Comparison of ENCODE assay signal across 10 cellular contexts in genomic region chr22:29308148-29308790, GRCh38. TPM values are rescaled to one million over a fixed set of nuclear protein-coding genes. Genes with fewer than 3 reads are reported as not detected.
DNase-seq lines count a peak whose midpoint lies in the region; ATAC-seq, FAIRE-seq and TF ChIP-seq lines count a peak whose summit lies in the region.
"Had no signal": no experiment of that assay in that cellular context is flagged by ENCODE, and none has a peak within 500 bp of the region (broad histone marks: within the 10 kb centered on the region; RNA-seq: fewer than 3 reads in every experiment).

No MANE protein-coding gene starts in this region.

- ATAC-seq in thoracic aorta (ENCODE audit: insufficient number of reproducible peaks, low FRiP score, low read depth), result no peak

- TF ChIP-seq CTCF in astrocyte of the spinal cord (IDR thresholded peaks at IDR 0.05; ENCODE audit: low read depth, low read length) (no peak), kidney (IDR thresholded peaks at IDR 0.05; ENCODE audit: borderline replicate concordance, extremely low read depth, insufficient read depth) (no peak), thoracic aorta (IDR thresholded peaks at IDR 0.05) (no peak)

- POLR2A ChIA-PET in activated CD4-positive, alpha-beta T cell treated with anti-CD3 and anti-CD28 coated beads, Interleukin-2, amount 10 ng/mL, durations not matched to agents 7 days and 5 days (lab: Charles Lee), result no interaction called here

- H3K27me3 Mint-ChIP-seq in activated CD4-positive, alpha-beta T cell treated with anti-CD3 and anti-CD28 coated beads, Interleukin-2, amount 10 ng/mL, durations not matched to agents 7 days and 5 days, result peaks cover 33% of the 10 kb centered on the region
- peaks cover 8 to 12% (median 9%) of the 10 kb centered on the region in 3 donors for H3K27me3 Mint-ChIP-seq in immature natural killer cell (ENCODE audit: low read depth in 3 of 3)

- H3K4me1 ChIP-seq in kidney (ENCODE audit: control insufficient read depth in 1 of 2, insufficient read depth in 1 of 2, low read depth in 1 of 2, low read length in 2 of 2), result peaks cover 11 to 38% of the 10 kb centered on the region in 2 donors
- H3K4me1 ChIP-seq in thoracic aorta (ENCODE audit: control insufficient read depth in 1 of 2, low read depth in 2 of 2), result peaks cover 44 to 56% of the 10 kb centered on the region in 2 donors

- H3K9ac ChIP-seq in kidney (ENCODE audit: low read length in 2 of 2), result no peak overlapping the region

- no peaks in the 10 kb centered on the region for H3K27me3 ChIP-seq in thoracic aorta (replicated peaks; ENCODE audit: insufficient read depth)

- peak overlapping the region; percentile 72 for H3K27ac Mint-ChIP-seq in activated CD4-positive, alpha-beta T cell treated with anti-CD3 and anti-CD28 coated beads, Interleukin-2, amount 10 ng/mL, durations not matched to agents 7 days and 5 days
- H3K27ac Mint-ChIP-seq in immature natural killer cell, result no peak overlapping the region
- H3K27ac Mint-ChIP-seq: B cell had no signal

- H3K4me3 Mint-ChIP-seq in activated CD4-positive, alpha-beta T cell treated with anti-CD3 and anti-CD28 coated beads, Interleukin-2, amount 10 ng/mL, durations not matched to agents 7 days and 5 days, result peak overlapping the region; percentile 38
- H3K4me3 Mint-ChIP-seq in immature natural killer cell, result peak overlapping the region in 1 of 5 donors; percentile 41

- in situ Hi-C loops in astrocyte of the spinal cord (cut with HindIII; ENCODE audit: low sequenced_read_pairs), result no loop called here

- H3K27ac ChIP-seq in kidney (ENCODE audit: low read depth in 2 of 2, low read length in 2 of 2) (no peak overlapping the region), thoracic aorta (peak overlapping the region; percentile 70 to 86)

- H3K36me3 Mint-ChIP-seq in activated CD4-positive, alpha-beta T cell treated with anti-CD3 and anti-CD28 coated beads, Interleukin-2, amount 10 ng/mL, durations not matched to agents 7 days and 5 days (ENCODE audit: low read depth), result no peaks in the 10 kb centered on the region
- H3K36me3 Mint-ChIP-seq in immature natural killer cell, result no peaks in the 10 kb centered on the region

- no peak for DNase-seq in activated CD4-positive, alpha-beta T cell treated with anti-CD3 and anti-CD28 coated beads, Interleukin-2, amount 10 ng/mL, durations not matched to agents 7 days and 5 days
- no peak for DNase-seq in activated CD4-positive, alpha-beta T cell treated with anti-CD3 and anti-CD28 coated beads for 4 hours
- DNase-seq in astrocyte of the spinal cord (ENCODE audit: low read depth, low spot score) (no peak), kidney (peak; percentile 76), thoracic aorta (ENCODE audit: low spot score) (no peak), NCI-H1436 treated with DMSO at 0.1 percent for 48 hours (lab: John Stamatoyannopoulos, UW) (no peak), immature natural killer cell (no peak)
- DNase-seq in stimulated activated CD4-positive, alpha-beta T cell treated with anti-CD3 and anti-CD28 coated beads, Interleukin-2, amount 100 ng/mL, for 24 hours, result no peak

- H3K9me3 ChIP-seq in kidney (ENCODE audit: control insufficient read depth in 1 of 2, low read length in 2 of 2), result no peaks in the 10 kb centered on the region
- no peaks in the 10 kb centered on the region for H3K9me3 ChIP-seq in thoracic aorta

- H3K4me3 ChIP-seq in astrocyte of the spinal cord (ENCODE audit: low read depth, low read length), result peak overlapping the region; percentile 62
- H3K4me3 ChIP-seq in kidney (ENCODE audit: low read length in 2 of 2), result peak overlapping the region in 1 of 2 donors; percentile 72
- peak overlapping the region; percentile 98 for H3K4me3 ChIP-seq in thoracic aorta

- no peaks in the 10 kb centered on the region for H3K36me3 ChIP-seq in kidney (ENCODE audit: control insufficient read depth in 1 of 2, insufficient read depth in 2 of 2, low read length in 2 of 2)
- no peaks in the 10 kb centered on the region for H3K36me3 ChIP-seq in thoracic aorta

- intact Hi-C loops in kidney (cut with DNase I), result no loop called here

- no peaks in the 10 kb centered on the region for H3K9me3 Mint-ChIP-seq in activated CD4-positive, alpha-beta T cell treated with anti-CD3 and anti-CD28 coated beads, Interleukin-2, amount 10 ng/mL, durations not matched to agents 7 days and 5 days
- H3K9me3 Mint-ChIP-seq in immature natural killer cell, result no peaks in the 10 kb centered on the region

- H3K4me1 Mint-ChIP-seq in activated CD4-positive, alpha-beta T cell treated with anti-CD3 and anti-CD28 coated beads, Interleukin-2, amount 10 ng/mL, durations not matched to agents 7 days and 5 days, result peaks cover 37% of the 10 kb centered on the region
- peaks cover 9 to 14% of the 10 kb centered on the region in 2 donors for H3K4me1 Mint-ChIP-seq in immature natural killer cell

- no peak for FAIRE-seq in kidney (lab: Jason Lieb, UNC)

- CTCF ChIA-PET in activated CD4-positive, alpha-beta T cell treated with anti-CD3 and anti-CD28 coated beads, Interleukin-2, amount 10 ng/mL, durations not matched to agents 7 days and 5 days (lab: Charles Lee), result interaction anchor here (0.5 kb wide), 1 partner anchor 422 kb away, joined by 3 read pairs; no protein-coding TSS in a partner anchor

RNA-seq across cellular contexts. Expression of gene GAS2L1, which starts 1.8 kb away (rescaled TPM):
- total RNA-seq in activated CD4-positive, alpha-beta T cell treated with anti-CD3 and anti-CD28 coated beads, Interleukin-2, amount 10 ng/mL, durations not matched to agents 7 days and 5 days, result 1 to 10 TPM; 4.7 to 5.1 TPM
- 27.2 TPM for total RNA-seq in kidney
- polyA plus RNA-seq in kidney (ENCODE audit: insufficient read depth, low read depth, low replicate concordance), result 24.2 TPM
- total RNA-seq in thoracic aorta, result 10 to 100 TPM; 32.5 to 52.9 TPM
- polyA plus RNA-seq in immature natural killer cell, result 1 to 10 TPM in 1 of 3 donors, under 1 TPM in 1, not detected in 1; 0.26 to 1.2 TPM
- total RNA-seq: B cell had no signal

RNA-seq across cellular contexts. Expression of gene RASL10A, which starts 7.2 kb away (rescaled TPM):
- under 1 TPM; 0.37 to 0.92 TPM for total RNA-seq in activated CD4-positive, alpha-beta T cell treated with anti-CD3 and anti-CD28 coated beads, Interleukin-2, amount 10 ng/mL, durations not matched to agents 7 days and 5 days
- total RNA-seq in kidney (1.2 TPM), thoracic aorta (1 to 10 TPM; 3.4 to 4.1 TPM)
- polyA plus RNA-seq in kidney (ENCODE audit: insufficient read depth, low read depth, low replicate concordance) (0.73 TPM), immature natural killer cell (not detected)
- total RNA-seq: cerebellum had no signal

RNA-seq across cellular contexts. Expression of gene EWSR1, which starts 40.2 kb away (rescaled TPM):
- 100 to 1,000 TPM; 329 to 400 TPM for total RNA-seq in activated CD4-positive, alpha-beta T cell treated with anti-CD3 and anti-CD28 coated beads, Interleukin-2, amount 10 ng/mL, durations not matched to agents 7 days and 5 days
- total RNA-seq in kidney, result 214 TPM
- polyA plus RNA-seq in kidney (ENCODE audit: insufficient read depth, low read depth, low replicate concordance), result 124 TPM
- total RNA-seq in thoracic aorta, result 100 to 1,000 TPM; 197 to 225 TPM
- 100 to 1,000 TPM; 135 to 218 (median 214) TPM for polyA plus RNA-seq in immature natural killer cell

RNA-seq across cellular contexts. Expression of gene RHBDD3, which starts 40.5 kb away (rescaled TPM):
- total RNA-seq in activated CD4-positive, alpha-beta T cell treated with anti-CD3 and anti-CD28 coated beads, Interleukin-2, amount 10 ng/mL, durations not matched to agents 7 days and 5 days, result 10 to 100 TPM; 31.2 to 33.0 TPM
- total RNA-seq in kidney, result 19.2 TPM
- 26.3 TPM for polyA plus RNA-seq in kidney (ENCODE audit: insufficient read depth, low read depth, low replicate concordance)
- total RNA-seq in thoracic aorta, result 10 to 100 TPM; 23.9 to 36.7 TPM
- polyA plus RNA-seq in immature natural killer cell, result 10 to 100 TPM in 1 of 3 donors, 1 to 10 TPM in 2; 4.5 to 11.7 (median 5.4) TPM

Comparison
In these comparisons a context has a peak if more than half of its experiments do, and no peak if none do; other contexts are left out.
1. H3K27ac ChIP-seq: peak in thoracic aorta (2 of 2); none in kidney (0 of 2).